Comparison of ENCODE assay signal across 1 cellular context in genomic region chr3:134477938-134478337, GRCh38.
TF ChIP-seq lines count a peak whose summit lies in the region.

No MANE protein-coding gene starts in this region.

TF ChIP-seq in SK-N-SH, 30 proteins besides CTCF, POLR2A, EP300 and RAD21 (continued from another document):
- TF ChIP-seq PBX3 (IDR thresholded peaks at IDR 0.05): peak; percentile 35
- no peak for TF ChIP-seq ELF1 (IDR thresholded peaks at IDR 0.05)
- TF ChIP-seq TCF12 (IDR thresholded peaks at IDR 0.05): peak; percentile 52; the same call in 1 of the 2 replicates
- no peak for TF ChIP-seq MEF2A (IDR thresholded peaks at IDR 0.05; ENCODE audit: borderline replicate concordance, low read depth)
- TF ChIP-seq JUND (IDR thresholded peaks at IDR 0.05): peak; percentile 15; the same call in 1 of the 2 replicates
